In the genomic region with DNA sequence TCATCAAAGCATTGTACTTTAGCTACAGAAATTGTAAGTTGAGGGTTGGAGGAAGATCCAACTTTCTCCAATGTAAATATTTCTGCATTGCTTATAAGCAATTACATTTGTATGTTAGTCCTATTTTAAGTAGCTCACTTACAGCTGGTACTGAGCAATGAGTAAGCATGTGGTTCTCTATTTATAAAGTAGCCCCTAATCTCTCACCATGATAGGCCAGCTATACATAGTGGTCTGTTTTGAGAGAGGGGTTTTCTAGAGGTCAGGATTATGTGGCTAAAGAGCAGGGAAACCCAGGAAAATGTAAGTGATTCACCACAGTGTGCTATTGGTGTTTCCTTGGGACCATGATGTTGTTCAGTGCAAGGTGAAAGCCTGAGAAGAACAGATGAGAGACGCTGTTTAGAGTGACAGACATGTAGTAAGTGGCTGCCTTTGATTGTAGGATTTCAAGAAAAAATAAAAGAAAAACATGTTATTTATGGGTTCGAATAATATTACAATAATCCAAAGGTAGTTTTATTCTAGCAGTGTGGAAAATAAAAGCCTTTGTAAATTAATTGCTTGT, we compare ENCODE assay signal across 21 cellular contexts.
"Had no signal": no experiment of that assay in that cellular context is flagged by ENCODE, and none has a peak within 500 bp of the region (broad histone marks: within the 10 kb centered on the region; RNA-seq: fewer than 3 reads in every experiment).

No MANE protein-coding gene starts in this region.

- DNase-seq: activated CD4-positive, alpha-beta memory T cell treated with anti-CD3 and anti-CD28 coated beads for 36 hours; activated CD4-positive, alpha-beta T cell treated with anti-CD3 and anti-CD28 coated beads for 4 hours; activated CD8-positive, alpha-beta memory T cell treated with anti-CD3 and anti-CD28 coated beads, Interleukin-2, amount 10 ng/mL, durations not matched to agents 7 days and 5 days; activated naive CD4-positive, alpha-beta T cell treated with Interleukin-2 at 50 U/mL for 16 hours; activated T-cell treated with anti-CD3 and anti-CD28 coated beads, Interleukin-2, amount 50 U/mL, for 1 hour; aorta; effector CD4-positive, alpha-beta T cell; left cardiac atrium; lower lobe of right lung; retina; stimulated activated CD4-positive, alpha-beta T cell treated with anti-CD3 and anti-CD28 coated beads, Interleukin-15, amount 100 ng/mL, for 24 hours; stimulated activated CD4-positive, alpha-beta T cell treated with anti-CD3 and anti-CD28 coated beads, Interleukin-2, amount 100 ng/mL, for 48 hours; uterus had no signal

- H3K4me3 ChIP-seq: breast epithelium, gastroesophageal sphincter, hepatocyte, lower lobe of right lung, skin epidermis, tibial nerve, uterus had no signal

- H3K4me1 Mint-ChIP-seq: activated CD8-positive, alpha-beta memory T cell treated with anti-CD3 and anti-CD28 coated beads, Interleukin-2, amount 10 ng/mL, durations not matched to agents 7 days and 5 days had no signal

- ATAC-seq: activated CD8-positive, alpha-beta memory T cell treated with anti-CD3 and anti-CD28 coated beads, Interleukin-2, amount 10 ng/mL, durations not matched to agents 7 days and 5 days; gastroesophageal sphincter; lower lobe of right lung had no signal

- H3K27ac Mint-ChIP-seq: activated CD4-positive, alpha-beta memory T cell treated with anti-CD3 and anti-CD28 coated beads for 36 hours; activated CD8-positive, alpha-beta memory T cell treated with anti-CD3 and anti-CD28 coated beads, Interleukin-2, amount 10 ng/mL, durations not matched to agents 7 days and 5 days; activated T-helper 2 cell treated with anti-CD3 and anti-CD28 coated beads, Interferon-gamma antibody, Interleukin-2, Interleukin-4, amounts not matched to agents 10 μg/mL and 5 μg/mL and 100 μg/mL, durations not matched to agents 14 hours and 24 hours and 36 hours; nephron; stimulated activated naive CD8-positive, alpha-beta T cell treated with anti-CD3 and anti-CD28 coated beads, Interleukin-15, Interleukin-2, amounts not matched to agents 100 ng/mL and 50 ng/mL, for 24 hours had no signal

- H3K9me3 Mint-ChIP-seq: activated CD4-positive, alpha-beta memory T cell treated with anti-CD3 and anti-CD28 coated beads for 36 hours; activated T-helper 2 cell treated with anti-CD3 and anti-CD28 coated beads, Interferon-gamma antibody, Interleukin-2, Interleukin-4, amounts not matched to agents 10 μg/mL and 5 μg/mL and 100 μg/mL, durations not matched to agents 14 hours and 24 hours and 36 hours; stimulated activated naive CD8-positive, alpha-beta T cell treated with anti-CD3 and anti-CD28 coated beads, Interleukin-15, Interleukin-2, amounts not matched to agents 100 ng/mL and 50 ng/mL, for 24 hours had no signal

- H3K36me3 Mint-ChIP-seq: activated CD4-positive, alpha-beta memory T cell treated with anti-CD3 and anti-CD28 coated beads for 36 hours; activated CD8-positive, alpha-beta memory T cell treated with anti-CD3 and anti-CD28 coated beads, Interleukin-2, amount 10 ng/mL, durations not matched to agents 7 days and 5 days had no signal

- H3K4me3 Mint-ChIP-seq: activated CD4-positive, alpha-beta memory T cell treated with anti-CD3 and anti-CD28 coated beads for 36 hours; activated CD8-positive, alpha-beta memory T cell treated with anti-CD3 and anti-CD28 coated beads, Interleukin-2, amount 10 ng/mL, durations not matched to agents 7 days and 5 days; stimulated activated naive CD8-positive, alpha-beta T cell treated with anti-CD3 and anti-CD28 coated beads, Interleukin-15, Interleukin-2, amounts not matched to agents 100 ng/mL and 50 ng/mL, for 24 hours had no signal

- H3K27me3 Mint-ChIP-seq: activated CD4-positive, alpha-beta memory T cell treated with anti-CD3 and anti-CD28 coated beads for 36 hours; activated CD8-positive, alpha-beta memory T cell treated with anti-CD3 and anti-CD28 coated beads, Interleukin-2, amount 10 ng/mL, durations not matched to agents 7 days and 5 days; stimulated activated naive CD8-positive, alpha-beta T cell treated with anti-CD3 and anti-CD28 coated beads, Interleukin-15, Interleukin-2, amounts not matched to agents 100 ng/mL and 50 ng/mL, for 24 hours had no signal
